In genomic region chr7:28675429-28675828, GRCh38 we compare ENCODE assay signal across 29 cellular contexts.
"Had no signal": no experiment of that assay in that cellular context is flagged by ENCODE, and none has a peak within 500 bp of the region (broad histone marks: within the 10 kb centered on the region; RNA-seq: fewer than 3 reads in every experiment).

No MANE protein-coding gene starts in this region.

- H3K4me3 Mint-ChIP-seq: activated CD8-positive, alpha-beta T cell treated with anti-CD3 and anti-CD28 coated beads for 36 hours; activated T-cell treated with anti-CD3 and anti-CD28 coated beads, Interleukin-2, amount 50 U/mL, for 4 hours; activated T-helper 17 cell treated with anti-CD3 and anti-CD28 coated beads, Interleukin-2, amount 50 U/mL, for 72 hours; natural killer cell treated with Interleukin-12 subunit alpha and Interleukin-12 subunit beta and Interleukin-15 and Interleukin-18, amount 100 ng/mL, for 72 hours; stimulated activated effector memory CD8-positive, alpha-beta T cell treated with anti-CD3 and anti-CD28 coated beads, Interleukin-12 subunit alpha, Interleukin-12 subunit beta, amount 100 ng/mL, for 72 hours; stimulated activated naive CD8-positive, alpha-beta T cell treated with anti-CD3 and anti-CD28 coated beads, Interleukin-15, amount 100 ng/mL, for 72 hours; type B pancreatic cell had no signal

- H3K9me3 Mint-ChIP-seq: activated CD8-positive, alpha-beta T cell treated with anti-CD3 and anti-CD28 coated beads for 36 hours; activated T-cell treated with anti-CD3 and anti-CD28 coated beads, Interleukin-2, amount 50 U/mL, for 4 hours; activated T-helper 17 cell treated with anti-CD3 and anti-CD28 coated beads, Interleukin-2, amount 50 U/mL, for 72 hours; natural killer cell treated with Interleukin-12 subunit alpha and Interleukin-12 subunit beta and Interleukin-15 and Interleukin-18, amount 100 ng/mL, for 72 hours; stimulated activated effector memory CD8-positive, alpha-beta T cell treated with anti-CD3 and anti-CD28 coated beads, Interleukin-12 subunit alpha, Interleukin-12 subunit beta, amount 100 ng/mL, for 72 hours; stimulated activated naive CD8-positive, alpha-beta T cell treated with anti-CD3 and anti-CD28 coated beads, Interleukin-15, amount 100 ng/mL, for 72 hours had no signal

- H3K27me3 Mint-ChIP-seq: activated CD8-positive, alpha-beta T cell treated with anti-CD3 and anti-CD28 coated beads for 36 hours; activated T-helper 17 cell treated with anti-CD3 and anti-CD28 coated beads, Interleukin-2, amount 50 U/mL, for 72 hours; stimulated activated naive CD8-positive, alpha-beta T cell treated with anti-CD3 and anti-CD28 coated beads, Interleukin-15, amount 100 ng/mL, for 72 hours had no signal

- H3K27ac ChIP-seq: left lung, pancreas, prostate gland, sigmoid colon, uterus, WERI-Rb-1 had no signal

- H3K9me3 ChIP-seq: left lung, mucosa of descending colon, pancreas, prostate gland, sigmoid colon, uterus had no signal

- ATAC-seq: activated CD8-positive, alpha-beta T cell treated with anti-CD3 and anti-CD28 coated beads for 36 hours; activated T-cell treated with anti-CD3 and anti-CD28 coated beads, Interleukin-2, amount 50 U/mL, for 4 hours; activated T-helper 17 cell treated with anti-CD3 and anti-CD28 coated beads, Interleukin-2, amount 50 U/mL, for 72 hours; esophagus mucosa; left lung; mucosa of descending colon; natural killer cell treated with Interleukin-12 subunit alpha and Interleukin-12 subunit beta and Interleukin-15 and Interleukin-18, amount 100 ng/mL, for 72 hours; pancreas; stimulated activated effector memory CD8-positive, alpha-beta T cell treated with anti-CD3 and anti-CD28 coated beads, Interleukin-12 subunit alpha, Interleukin-12 subunit beta, amount 100 ng/mL, for 72 hours; stimulated activated naive CD8-positive, alpha-beta T cell treated with anti-CD3 and anti-CD28 coated beads, Interleukin-15, amount 100 ng/mL, for 72 hours had no signal

- H3K4me1 ChIP-seq: prostate gland, sigmoid colon, uterus had no signal

- H3K36me3 Mint-ChIP-seq: natural killer cell treated with Interleukin-12 subunit alpha and Interleukin-12 subunit beta and Interleukin-15 and Interleukin-18, amount 100 ng/mL, for 72 hours; stimulated activated effector memory CD8-positive, alpha-beta T cell treated with anti-CD3 and anti-CD28 coated beads, Interleukin-12 subunit alpha, Interleukin-12 subunit beta, amount 100 ng/mL, for 72 hours had no signal

- DNase-seq: activated CD4-positive, alpha-beta T cell treated with anti-CD3 and anti-CD28 coated beads for 1 hour; activated CD4-positive, alpha-beta T cell treated with anti-CD3 and anti-CD28 coated beads, Interleukin-2, amount 50 U/mL, for 1 hour; activated CD8-positive, alpha-beta T cell treated with anti-CD3 and anti-CD28 coated beads for 36 hours; activated gamma-delta T cell treated with Interleukin-2 at 50 U/mL for 16 hours; activated naive CD4-positive, alpha-beta T cell treated with anti-CD3 and anti-CD28 coated beads, Interleukin-2, amount 50 U/mL, for 16 hours; activated T-cell treated with anti-CD3 and anti-CD28 coated beads, Interleukin-2, amount 50 U/mL, for 4 hours; amniotic stem cell; caudate nucleus; foreskin fibroblast; head of caudate nucleus; hippocampal formation; kidney glomerular epithelial cell; left lung; mucosa of descending colon; pancreas; sigmoid colon; small intestine; stimulated activated CD4-positive, alpha-beta T cell treated with anti-CD3 and anti-CD28 coated beads, Interleukin-4, amount 100 ng/mL, for 24 hours; stimulated activated naive CD8-positive, alpha-beta T cell treated with anti-CD3 and anti-CD28 coated beads, Interleukin-15, amount 100 ng/mL, for 72 hours; substantia nigra; T1000; uterus; WERI-Rb-1 had no signal

- H3K4me1 Mint-ChIP-seq: activated T-helper 17 cell treated with anti-CD3 and anti-CD28 coated beads, Interleukin-2, amount 50 U/mL, for 72 hours; stimulated activated effector memory CD8-positive, alpha-beta T cell treated with anti-CD3 and anti-CD28 coated beads, Interleukin-12 subunit alpha, Interleukin-12 subunit beta, amount 100 ng/mL, for 72 hours; stimulated activated naive CD8-positive, alpha-beta T cell treated with anti-CD3 and anti-CD28 coated beads, Interleukin-15, amount 100 ng/mL, for 72 hours had no signal

- H3K27ac Mint-ChIP-seq: activated CD8-positive, alpha-beta T cell treated with anti-CD3 and anti-CD28 coated beads for 36 hours; activated T-helper 17 cell treated with anti-CD3 and anti-CD28 coated beads, Interleukin-2, amount 50 U/mL, for 72 hours; natural killer cell treated with Interleukin-12 subunit alpha and Interleukin-12 subunit beta and Interleukin-15 and Interleukin-18, amount 100 ng/mL, for 72 hours; stimulated activated effector memory CD8-positive, alpha-beta T cell treated with anti-CD3 and anti-CD28 coated beads, Interleukin-12 subunit alpha, Interleukin-12 subunit beta, amount 100 ng/mL, for 72 hours; type B pancreatic cell had no signal

- H3K27me3 ChIP-seq: left lung, pancreas, sigmoid colon, uterus had no signal
